Comparison of ENCODE assay signal across 8 cellular contexts in genomic region chr1:155209373-155209721, GRCh38. TPM values are rescaled to one million over a fixed set of nuclear protein-coding genes. Genes with fewer than 3 reads are reported as not detected.
DNase-seq lines count a peak whose midpoint lies in the region; ATAC-seq and TF ChIP-seq lines count a peak whose summit lies in the region.

No MANE protein-coding gene starts in this region.

- H3K9me3 Mint-ChIP-seq in activated CD8-positive, alpha-beta T cell treated with anti-CD3 and anti-CD28 coated beads for 36 hours = no peaks in the 10 kb centered on the region
- no peaks in the 10 kb centered on the region for H3K9me3 Mint-ChIP-seq in stimulated activated memory B cell treated with anti-CD40 and anti-IgM and Interleukin-4, amounts not matched to agents 10 μg/mL and 1 μg/mL and 100 μg/mL, for 72 hours

- H3K4me3 ChIP-seq in HEK293 (ENCODE audit: low read depth, low read length) = peak overlapping the region; percentile 98
- H3K4me3 ChIP-seq in iPS DF 6.9 (ENCODE audit: low read length) = peak overlapping the region; percentile 97

- H3K27ac ChIP-seq in HEK293 (ENCODE audit: extremely low read depth, low read depth, low read length) (peak overlapping the region; percentile 86; the same call in 1 of the 2 replicates), iPS DF 6.9 (ENCODE audit: low read length) (no peak overlapping the region)

- ATAC-seq in activated CD8-positive, alpha-beta T cell treated with anti-CD3 and anti-CD28 coated beads for 36 hours = no peak
- no peak for ATAC-seq in stimulated activated memory B cell treated with anti-CD40 and anti-IgM and Interleukin-4, amounts not matched to agents 10 μg/mL and 1 μg/mL and 100 μg/mL, for 72 hours
- ATAC-seq in HG02885 (IDR thresholded peaks at IDR 0.05; ENCODE audit: poor library complexity, unreplicated experiment) = no peak
- ATAC-seq in GM18870 (IDR thresholded peaks at IDR 0.05; ENCODE audit: unreplicated experiment) = no peak

- H3K9me3 ChIP-seq in HEK293 (ENCODE audit: control insufficient read depth, insufficient read depth, low read depth, low read length) (no peaks in the 10 kb centered on the region), iPS DF 6.9 (ENCODE audit: control insufficient read depth, insufficient read depth, low read length) (no peaks in the 10 kb centered on the region)

- intact Hi-C loops in activated CD8-positive, alpha-beta T cell treated with anti-CD3 and anti-CD28 coated beads for 36 hours (cut with micrococcal nuclease) = loop anchor here (2.0 to 5.0 kb wide), 2 partner anchors 17 to 33 kb away; a partner anchor contains a TSS

- H3K4me1 Mint-ChIP-seq in activated CD8-positive, alpha-beta T cell treated with anti-CD3 and anti-CD28 coated beads for 36 hours (ENCODE audit: low read depth) = peaks cover 29% of the 10 kb centered on the region
- peaks cover 37% of the 10 kb centered on the region for H3K4me1 Mint-ChIP-seq in stimulated activated memory B cell treated with anti-CD40 and anti-IgM and Interleukin-4, amounts not matched to agents 10 μg/mL and 1 μg/mL and 100 μg/mL, for 72 hours

- POLR2A ChIA-PET in HEK293 (lab: Yijun Ruan, JAX) = interaction anchor here (0.5 to 1.8 kb wide), 8 partner anchors 8 to 589 kb away, joined by 3 to 7 read pairs (median 4); partner anchors contain the start of genes FDPS and KRTCAP2
- POLR2A ChIA-PET in activated CD8-positive, alpha-beta T cell treated with anti-CD3 and anti-CD28 coated beads for 36 hours (lab: Charles Lee) = interaction anchor here (1.2 to 3.8 kb wide), 8 partner anchors 10 to 52 kb away, joined by 3 to 52 read pairs (median 6); a partner anchor contains a TSS

- no peak for DNase-seq in activated CD8-positive, alpha-beta T cell treated with anti-CD3 and anti-CD28 coated beads for 36 hours
- no peak for DNase-seq in iPS DF 6.9 (ENCODE audit: low read depth, low spot score)
- no peak for DNase-seq in glomerular visceral epithelial cell (ENCODE audit: extremely low spot score)
- no peak for DNase-seq in NOMO-1 treated with dmso at 0.1 percent for 144 hours (lab: John Stamatoyannopoulos, UW; ENCODE audit: unreplicated experiment)

- H3K27me3 ChIP-seq in iPS DF 6.9 (ENCODE audit: control insufficient read depth, insufficient read depth, low read length) = no peaks in the 10 kb centered on the region

- peaks cover 0 to 23% of the 10 kb centered on the region in 2 experiments; a peak in 1 of 3 replicates for H3K36me3 ChIP-seq in HEK293 (ENCODE audit: control insufficient read depth in 2 of 2, insufficient read depth in 1 of 2, low read length in 2 of 2)
- H3K36me3 ChIP-seq in iPS DF 6.9 (ENCODE audit: control insufficient read depth, insufficient read depth, low read length) = no peaks in the 10 kb centered on the region

- peaks cover 4% of the 10 kb centered on the region for H3K4me1 ChIP-seq in HEK293 (ENCODE audit: control insufficient read depth, insufficient read depth, low read length)
- peaks cover 5% of the 10 kb centered on the region; the same call in 1 of the 2 replicates for H3K4me1 ChIP-seq in iPS DF 6.9 (ENCODE audit: control insufficient read depth, insufficient read depth, low read length)

- WGBS in iPS DF 6.9 (ENCODE audit: insufficient coverage, insufficient read length) = no CpG with 5 or more reads among the region's 9 CpGs

- no peaks in the 10 kb centered on the region for H3K27me3 Mint-ChIP-seq in activated CD8-positive, alpha-beta T cell treated with anti-CD3 and anti-CD28 coated beads for 36 hours
- H3K27me3 Mint-ChIP-seq in stimulated activated memory B cell treated with anti-CD40 and anti-IgM and Interleukin-4, amounts not matched to agents 10 μg/mL and 1 μg/mL and 100 μg/mL, for 72 hours = no peaks in the 10 kb centered on the region

- peak overlapping the region; percentile 89 for H3K27ac Mint-ChIP-seq in activated CD8-positive, alpha-beta T cell treated with anti-CD3 and anti-CD28 coated beads for 36 hours
- peak overlapping the region; percentile 90 for H3K27ac Mint-ChIP-seq in stimulated activated memory B cell treated with anti-CD40 and anti-IgM and Interleukin-4, amounts not matched to agents 10 μg/mL and 1 μg/mL and 100 μg/mL, for 72 hours

- no peak for TF ChIP-seq CTCF in HEK293 (tag by site-specific recombination; IDR thresholded peaks at IDR 0.05)
- TF ChIP-seq CTCF in activated CD8-positive, alpha-beta T cell treated with anti-CD3 and anti-CD28 coated beads for 36 hours (IDR thresholded peaks at IDR 0.05) = no peak

- CTCF ChIA-PET in HEK293 (lab: Yijun Ruan, JAX) = interaction anchor here (0.6 to 3.6 kb wide), 5 partner anchors 16 to 723 kb away, joined by 3 to 28 read pairs (median 4); partner anchors contain the start of genes KRTCAP2 and TRIM46
- CTCF ChIA-PET in activated CD8-positive, alpha-beta T cell treated with anti-CD3 and anti-CD28 coated beads for 36 hours (lab: Charles Lee) = interaction anchor here (1.0 to 7.4 kb wide), 6 partner anchors 14 to 124 kb away, joined by 3 to 61 read pairs (median 10); partner anchors contain the start of gene KRTCAP2

- peaks cover 2% of the 10 kb centered on the region for H3K36me3 Mint-ChIP-seq in activated CD8-positive, alpha-beta T cell treated with anti-CD3 and anti-CD28 coated beads for 36 hours (ENCODE audit: low read depth)
- H3K36me3 Mint-ChIP-seq in stimulated activated memory B cell treated with anti-CD40 and anti-IgM and Interleukin-4, amounts not matched to agents 10 μg/mL and 1 μg/mL and 100 μg/mL, for 72 hours = peaks cover 10% of the 10 kb centered on the region

- peak overlapping the region; percentile 92 for H3K4me3 Mint-ChIP-seq in activated CD8-positive, alpha-beta T cell treated with anti-CD3 and anti-CD28 coated beads for 36 hours
- H3K4me3 Mint-ChIP-seq in stimulated activated memory B cell treated with anti-CD40 and anti-IgM and Interleukin-4, amounts not matched to agents 10 μg/mL and 1 μg/mL and 100 μg/mL, for 72 hours = peak overlapping the region; percentile 91

TF ChIP-seq in HEK293, 187 proteins besides CTCF, POLR2A, EP300 and RAD21 (continues in another document):
- TF ChIP-seq ZBTB26 (tag by site-specific recombination; optimal IDR thresholded peaks at IDR 0.05) = no peak
- TF ChIP-seq REPIN1 (tag by site-specific recombination; IDR thresholded peaks at IDR 0.05; ENCODE audit: low read depth) = no peak
- no peak for TF ChIP-seq ZNF423 (tag by site-specific recombination; IDR thresholded peaks at IDR 0.05)
- no peak for TF ChIP-seq ZNF221 (tag by site-specific recombination; IDR thresholded peaks at IDR 0.05; ENCODE audit: borderline replicate concordance)
- no peak for TF ChIP-seq ZNF138 (tag by site-specific recombination; IDR thresholded peaks at IDR 0.05; ENCODE audit: borderline replicate concordance)
- TF ChIP-seq ZNF223 (tag by site-specific recombination; IDR thresholded peaks at IDR 0.05) = no peak
- TF ChIP-seq PATZ1 (tag by site-specific recombination; IDR thresholded peaks at IDR 0.05) = no peak
- TF ChIP-seq ZNF560 (tag by site-specific recombination; IDR thresholded peaks at IDR 0.05; ENCODE audit: borderline replicate concordance) = no peak

RNA-seq across cellular contexts. Expression of gene MTX1, which starts 0.9 kb away (rescaled TPM):
- total RNA-seq in activated CD8-positive, alpha-beta T cell treated with anti-CD3 and anti-CD28 coated beads for 36 hours = 10 to 100 TPM; 59.2 to 61.0 TPM

RNA-seq across cellular contexts. Expression of gene THBS3, which starts 1.6 kb away (rescaled TPM):
- 10 to 100 TPM; 11.1 to 12.0 TPM for total RNA-seq in activated CD8-positive, alpha-beta T cell treated with anti-CD3 and anti-CD28 coated beads for 36 hours

RNA-seq across cellular contexts. Expression of gene TRIM46, which starts 35.7 kb away (rescaled TPM):
- total RNA-seq in activated CD8-positive, alpha-beta T cell treated with anti-CD3 and anti-CD28 coated beads for 36 hours = 1 to 10 TPM; 5.8 to 6.1 TPM

RNA-seq across cellular contexts. Expression of gene KRTCAP2, which starts 36.2 kb away (rescaled TPM):
- 100 to 1,000 TPM; 124 to 125 TPM for total RNA-seq in activated CD8-positive, alpha-beta T cell treated with anti-CD3 and anti-CD28 coated beads for 36 hours

RNA-seq across cellular contexts. Expression of gene ENTREP3, which starts 45.9 kb away (rescaled TPM):
- 10 to 100 TPM; 41.1 to 42.2 TPM for total RNA-seq in activated CD8-positive, alpha-beta T cell treated with anti-CD3 and anti-CD28 coated beads for 36 hours
